8 cellular contexts compared by ENCODE assay signal in the genomic region with DNA sequence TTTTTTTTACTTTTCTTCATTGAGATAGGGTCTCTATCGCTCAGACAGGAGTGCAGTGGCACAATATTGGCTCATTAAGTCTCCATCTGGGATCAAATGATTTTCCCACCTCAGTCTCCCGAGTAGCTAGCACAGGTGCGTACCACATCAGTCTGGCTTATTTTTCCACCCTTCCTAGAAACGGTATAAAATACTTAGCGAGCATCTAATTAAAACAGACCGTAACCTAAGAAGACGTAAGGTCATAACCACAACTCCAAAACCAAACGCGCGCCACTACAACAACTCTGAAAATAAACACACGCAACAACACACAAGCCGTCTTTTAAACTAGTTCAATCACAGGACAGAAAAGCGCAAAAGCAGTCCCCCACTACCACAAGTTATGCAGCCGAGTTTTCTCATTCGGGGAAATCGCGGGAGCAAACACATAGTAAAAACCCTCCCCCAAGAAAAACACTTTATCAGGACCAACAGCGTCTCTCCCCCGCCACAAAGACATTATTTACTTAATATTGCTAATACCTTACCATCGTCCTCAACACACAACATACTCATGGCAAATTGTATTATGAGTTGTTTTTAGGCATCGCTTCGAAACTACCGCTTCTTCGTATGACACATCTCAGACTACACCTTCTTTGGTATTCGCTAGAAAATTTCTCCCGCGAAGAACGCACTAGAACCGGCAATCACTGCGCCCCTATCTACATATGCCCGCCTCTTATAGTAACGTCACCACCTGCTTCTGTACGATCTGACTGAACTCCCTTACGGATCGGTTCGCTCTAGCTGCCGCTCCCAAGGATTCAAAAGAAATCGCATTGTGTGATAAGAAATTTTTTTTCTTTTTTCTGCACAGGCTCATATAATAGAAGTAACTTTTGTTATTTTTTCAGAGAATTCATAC. TPM values are rescaled to one million over a fixed set of nuclear protein-coding genes. Genes with fewer than 3 reads are reported as not detected.
DNase-seq lines count a peak whose midpoint lies in the region; ATAC-seq and TF ChIP-seq lines count a peak whose summit lies in the region.

No MANE protein-coding gene starts in this region.

- no peaks in the 10 kb centered on the region for H3K27me3 ChIP-seq in A673 (replicated peaks; ENCODE audit: insufficient read depth, low read depth, low read length, poor library complexity)

- no peaks in the 10 kb centered on the region for H3K4me1 ChIP-seq in A673 (ENCODE audit: insufficient read depth, low read length, poor library complexity, severe bottlenecking)

- CTCF ChIA-PET in A673 (lab: Charles Lee): interaction anchor here (0.8 kb wide), 1 partner anchor 27 kb away, joined by 5 read pairs; no protein-coding TSS in a partner anchor

- TF ChIP-seq CTCF in A673 (conservative IDR thresholded peaks at IDR 0.05; ENCODE audit: low read depth, low read length): no peak

- POLR2A ChIA-PET in A673 (lab: Charles Lee; ENCODE audit: low non-redundant PET): interaction anchor here (0.6 to 1.7 kb wide), 3 partner anchors 27 to 179 kb away, joined by 12 to 17 read pairs (median 16); no protein-coding TSS in a partner anchor

- ATAC-seq in GM18867 (IDR thresholded peaks at IDR 0.05; ENCODE audit: unreplicated experiment) (peak; percentile 71), HG03108 (IDR thresholded peaks at IDR 0.05; ENCODE audit: unreplicated experiment) (peak; percentile 66)

- H3K4me3 ChIP-seq in A673 (ENCODE audit: low read depth, low read length, poor library complexity, severe bottlenecking): peak overlapping the region; percentile 47

- no peaks in the 10 kb centered on the region for H3K36me3 ChIP-seq in A673 (ENCODE audit: insufficient read depth, low read length, poor library complexity, severe bottlenecking)

- intact Hi-C loops in A673 (cut with micrococcal nuclease; ENCODE audit: unreplicated experiment): loop anchor here (1.0 to 2.0 kb wide), 2 partner anchors 27 to 34 kb away; partner anchors contain the start of genes RAD51C and TEX14

- H3K9me3 ChIP-seq in A673 (ENCODE audit: low read depth, low read length, poor library complexity, severe bottlenecking): no peaks in the 10 kb centered on the region

- BruUV-seq in A673 (replicated peaks; lab: Mats Ljungman, UMichigan): TSS peak; percentile 100

- DNase-seq in A673 (ENCODE audit: low spot score) (peak; percentile 97), NCI-H2227 treated with DMSO at 0.1 percent for 48 hours (lab: John Stamatoyannopoulos, UW) (peak; percentile 95), cerebellar nuclear complex (lab: John Stamatoyannopoulos, UW) (peak; percentile 7 to 82), islet precursor cell (peak; percentile 99)
- DNase-seq in activated CD4-positive, CD25-positive, alpha-beta regulatory T cell treated with anti-CD3 and anti-CD28 coated beads, Interleukin-2, amount 50 U/mL, for 16 hours (ENCODE audit: low read depth, low spot score): peak; percentile 63
- peak; percentile 56 for DNase-seq in stimulated activated CD4-positive, alpha-beta T cell treated with anti-CD3 and anti-CD28 coated beads, Interleukin-12 subunit alpha, Interleukin-12 subunit beta, amount 100 ng/mL, for 4 hours

- peak overlapping the region; percentile 97 for H3K27ac ChIP-seq in A673 (ENCODE audit: low read depth, low read length, poor library complexity, severe bottlenecking)

RNA-seq across cellular contexts. Expression of gene TEX14, which starts 32.8 kb away (rescaled TPM):
- total RNA-seq in A673 (2021): 0.26 and 0.50 TPM in 2 replicates

RNA-seq across cellular contexts. Expression of gene RAD51C, which starts 33.3 kb away (rescaled TPM):
- total RNA-seq in A673 (2021): 79.8 and 80.4 TPM in 2 replicates

Comparison
In these comparisons a context has a peak if more than half of its experiments do, and no peak if none do; other contexts are left out.
1. Peak in every context shown above with its lines: DNase-seq, ATAC-seq, H3K4me3 ChIP-seq and H3K27ac ChIP-seq.
2. DNase-seq: peak in every context shown above with its lines; median percentile 99 in islet precursor cell; 97 in A673; 95 in NCI-H2227 treated with DMSO at 0.1 percent for 48 hours; 63 in activated CD4-positive, CD25-positive, alpha-beta regulatory T cell treated with anti-CD3 and anti-CD28 coated beads, Interleukin-2, amount 50 U/mL, for 16 hours; 56 in stimulated activated CD4-positive, alpha-beta T cell treated with anti-CD3 and anti-CD28 coated beads, Interleukin-12 subunit alpha, Interleukin-12 subunit beta, amount 100 ng/mL, for 4 hours; 44 in cerebellar nuclear complex.